Comparison of ENCODE assay signal across 1 cellular context in genomic region chr2:192123847-192124246, GRCh38.
TF ChIP-seq lines count a peak whose summit lies in the region.

No MANE protein-coding gene starts in this region.

TF ChIP-seq in neural cell, 6 proteins besides CTCF, POLR2A, EP300 and RAD21 (continued from another document):
- TF ChIP-seq REST (IDR thresholded peaks at IDR 0.05; ENCODE audit: borderline replicate concordance): peak; percentile 63
TF ChIP-seq in neural cell: peak in this region for 3.
